In the genomic region with DNA sequence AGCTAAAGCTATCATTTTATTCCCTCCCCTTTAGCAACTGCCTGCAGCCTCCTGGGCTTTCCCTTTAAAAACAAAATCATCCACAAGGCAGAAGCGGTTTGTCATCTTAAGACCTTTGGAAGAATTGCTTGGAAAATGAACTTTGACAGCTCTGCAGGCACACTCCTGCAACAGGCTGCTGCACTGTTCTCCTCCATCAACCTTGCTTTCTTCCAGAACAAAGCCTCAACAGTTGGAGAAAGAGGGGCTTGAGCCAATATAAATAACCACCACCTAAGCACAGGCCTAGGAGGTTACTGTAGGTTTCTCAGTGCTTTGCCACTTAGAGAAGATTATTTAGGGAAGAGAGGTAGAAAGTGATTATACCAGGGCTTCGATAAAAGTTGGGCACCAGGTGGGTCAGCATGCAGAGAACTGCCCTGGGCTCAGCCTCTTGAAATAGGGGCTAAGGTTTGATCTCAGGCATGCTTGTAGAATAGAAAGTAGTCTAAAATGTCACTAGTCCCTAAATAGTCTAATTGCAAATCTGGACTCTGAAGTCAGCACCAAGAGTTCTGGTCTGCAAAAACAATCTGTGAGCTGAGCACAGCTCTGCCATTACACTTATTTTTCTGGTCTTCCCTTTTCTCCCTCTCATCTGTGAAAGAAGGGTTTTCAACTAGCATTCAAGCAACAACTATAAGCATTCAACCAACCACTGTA, we compare ENCODE assay signal across 25 cellular contexts.
DNase-seq lines count a peak whose midpoint lies in the region; ATAC-seq and TF ChIP-seq lines count a peak whose summit lies in the region.
"Had no signal": no experiment of that assay in that cellular context is flagged by ENCODE, and none has a peak within 500 bp of the region (broad histone marks: within the 10 kb centered on the region; RNA-seq: fewer than 3 reads in every experiment).

No MANE protein-coding gene starts in this region.

- intact Hi-C loops in Right ventricle myocardium superior (cut with DNase I): no loop called here

- 46% methylated on average over 2 of the region's 2 CpGs for WGBS in SK-N-SH (ENCODE audit: low lambda C conversion rate)
- WGBS in suprapubic skin: 80% methylated on average over 2 of the region's 2 CpGs

- peaks cover 0 to 4% of the 10 kb centered on the region in 2 experiments; a peak in 2 of 4 replicates for H3K4me1 ChIP-seq in SK-N-SH (ENCODE audit: control insufficient read depth in 1 of 2, insufficient read depth in 2 of 2, low read depth in 1 of 2, low read length in 1 of 2)
- H3K4me1 ChIP-seq in suprapubic skin: peaks cover 15% of the 10 kb centered on the region

- H3F3A ChIP-seq in SK-N-SH (replicated peaks; ENCODE audit: insufficient read depth): no peaks in the 10 kb centered on the region

- TF ChIP-seq RAD21 in SK-N-SH (IDR thresholded peaks at IDR 0.05; ENCODE audit: low read length): no peak

- H3K36me3 ChIP-seq in SK-N-SH (replicated peaks in 1 of 2; ENCODE audit: control insufficient read depth in 1 of 2, insufficient read depth in 2 of 2, low read length in 1 of 2): no peaks in the 10 kb centered on the region
- no peaks in the 10 kb centered on the region for H3K36me3 ChIP-seq in suprapubic skin
- H3K36me3 ChIP-seq: brain microvascular endothelial cell, heart left ventricle, SJCRH30, tibial artery had no signal

- CTCF ChIA-PET in SK-N-SH (lab: Yijun Ruan, JAX): no interaction called here

- no peak for TF ChIP-seq CTCF in SK-N-SH (IDR thresholded peaks at IDR 0.05)
- TF ChIP-seq CTCF in astrocyte of the cerebellum (IDR thresholded peaks at IDR 0.05; ENCODE audit: low read depth, low read length, missing control alignments): no peak
- no peak for TF ChIP-seq CTCF in mesothelial cell of epicardium (IDR thresholded peaks at IDR 0.05; ENCODE audit: unreplicated experiment)
- TF ChIP-seq CTCF in suprapubic skin (IDR thresholded peaks at IDR 0.05): no peak

- H3K4me2 ChIP-seq in SK-N-SH: no peak overlapping the region

- POLR2A ChIA-PET in SK-N-SH (lab: Yijun Ruan, JAX): no interaction called here

- H3K27me3 ChIP-seq in SK-N-SH (ENCODE audit: insufficient read depth) (no peaks in the 10 kb centered on the region; the same call in 1 of the 2 replicates), suprapubic skin (no peaks in the 10 kb centered on the region)
- H3K27me3 ChIP-seq: brain microvascular endothelial cell, heart left ventricle, SJCRH30, tibial artery had no signal

- H3K36me3 Mint-ChIP-seq in mesothelial cell of epicardium: peaks cover 11% of the 10 kb centered on the region
- H3K36me3 Mint-ChIP-seq: activated naive CD8-positive, alpha-beta T cell treated with anti-CD3 and anti-CD28 coated beads, Interleukin-2, amount 10 ng/mL, durations not matched to agents 7 days and 5 days had no signal

- ATAC-seq in SK-N-SH treated with all-trans-retinoic acid at 6 μM for 48 hours: no peak
- no peak for ATAC-seq in Right ventricle myocardium superior (ENCODE audit: poor library complexity)
- ATAC-seq: activated CD4-positive, alpha-beta T cell treated with anti-CD3 and anti-CD28 coated beads for 36 hours; activated CD8-positive, alpha-beta T cell treated with anti-CD3 and anti-CD28 coated beads, Interleukin-2, amount 10 ng/mL, durations not matched to agents 7 days and 5 days; heart left ventricle; HepG2; T-helper 17 cell had no signal

- H3K9me2 ChIP-seq in SK-N-SH: no peaks in the 10 kb centered on the region

- H3K9me3 ChIP-seq in SK-N-SH: no peaks in the 10 kb centered on the region
- H3K9me3 ChIP-seq in suprapubic skin: no peaks in the 10 kb centered on the region
- H3K9me3 ChIP-seq: heart left ventricle, SJCRH30, tibial artery had no signal

- H3K9ac ChIP-seq in SK-N-SH: no peak overlapping the region

- H3K4me1 Mint-ChIP-seq in mesothelial cell of epicardium: peaks cover 48% of the 10 kb centered on the region

- TF ChIP-seq EP300 in SK-N-SH (IDR thresholded peaks at IDR 0.05; ENCODE audit: borderline replicate concordance in 1 of 2, low read depth in 1 of 2, low read length in 1 of 2): no peak
- no peak for TF ChIP-seq EP300 in suprapubic skin (IDR thresholded peaks at IDR 0.05)

- H3K9me3 Mint-ChIP-seq in mesothelial cell of epicardium: peaks cover 8% of the 10 kb centered on the region
- H3K9me3 Mint-ChIP-seq: activated naive CD8-positive, alpha-beta T cell treated with anti-CD3 and anti-CD28 coated beads, Interleukin-2, amount 10 ng/mL, durations not matched to agents 7 days and 5 days; CD4-positive, alpha-beta T cell; stimulated activated naive CD8-positive, alpha-beta T cell treated with anti-CD3 and anti-CD28 coated beads, Interleukin-15, Interleukin-2, amounts not matched to agents 100 ng/mL and 50 ng/mL, for 24 hours had no signal

- H2AFZ ChIP-seq in SK-N-SH (ENCODE audit: low read depth): no peak overlapping the region

- H3K79me2 ChIP-seq in SK-N-SH (ENCODE audit: insufficient read depth): no peaks in the 10 kb centered on the region

- no peaks in the 10 kb centered on the region for H4K20me1 ChIP-seq in SK-N-SH (ENCODE audit: insufficient read depth)

- no peak for TF ChIP-seq POLR2A in suprapubic skin (IDR thresholded peaks at IDR 0.05)

- H3K27ac Mint-ChIP-seq in mesothelial cell of epicardium: peak overlapping the region; percentile 70
- H3K27ac Mint-ChIP-seq: activated CD4-positive, alpha-beta T cell treated with anti-CD3 and anti-CD28 coated beads for 36 hours; activated CD8-positive, alpha-beta T cell treated with anti-CD3 and anti-CD28 coated beads, Interleukin-2, amount 10 ng/mL, durations not matched to agents 7 days and 5 days; activated naive CD8-positive, alpha-beta T cell treated with anti-CD3 and anti-CD28 coated beads, Interleukin-2, amount 10 ng/mL, durations not matched to agents 7 days and 5 days; CD4-positive, alpha-beta T cell; stimulated activated naive CD8-positive, alpha-beta T cell treated with anti-CD3 and anti-CD28 coated beads, Interleukin-15, Interleukin-2, amounts not matched to agents 100 ng/mL and 50 ng/mL, for 24 hours; T-helper 17 cell had no signal

- H3K27me3 Mint-ChIP-seq in mesothelial cell of epicardium (ENCODE audit: low read depth): no peaks in the 10 kb centered on the region

- in situ Hi-C loops in astrocyte of the cerebellum (cut with HindIII; ENCODE audit: low sequenced_read_pairs): no loop called here

- H3K4me3 ChIP-seq in SK-N-SH (ENCODE audit: low read depth in 2 of 2, low read length in 1 of 2) (no peak overlapping the region), astrocyte of the cerebellum (ENCODE audit: low read depth, low read length) (no peak overlapping the region), suprapubic skin (no peak overlapping the region)
- H3K4me3 ChIP-seq: heart left ventricle, SJCRH30, tibial artery had no signal

- DNase-seq in SK-N-SH: no peak
- DNase-seq in astrocyte of the cerebellum (ENCODE audit: low read depth): peak; percentile 50
- no peak for DNase-seq in mesothelial cell of epicardium (ENCODE audit: low spot score in 2 of 2, unreplicated experiment in 2 of 2)
- no peak for DNase-seq in suprapubic skin (ENCODE audit: low spot score in 2 of 2)
- no peak for DNase-seq in NCI-H526 treated with DMSO at 0.1 percent for 48 hours (lab: John Stamatoyannopoulos, UW)
- DNase-seq in Right ventricle myocardium superior: no peak
- no peak for DNase-seq in activated T-cell treated with anti-CD3 and anti-CD28 coated beads, Interleukin-2, amount 50 U/mL, for 1 hour
- DNase-seq: activated CD4-positive, alpha-beta T cell treated with anti-CD3 and anti-CD28 coated beads for 36 hours; activated CD8-positive, alpha-beta T cell treated with anti-CD3 and anti-CD28 coated beads, Interleukin-2, amount 10 ng/mL, durations not matched to agents 7 days and 5 days; activated gamma-delta T cell; activated naive CD8-positive, alpha-beta T cell treated with anti-CD3 and anti-CD28 coated beads, Interleukin-2, amount 10 ng/mL, durations not matched to agents 7 days and 5 days; brain microvascular endothelial cell; CD4-positive, alpha-beta T cell; effector CD4-positive, alpha-beta T cell; heart left ventricle; mammary epithelial cell; NCI-H1436 treated with DMSO at 0.1 percent for 48 hours; NCI-H2107; SJCRH30; T-helper 17 cell; tibial artery had no signal

- H3K27ac ChIP-seq in SK-N-SH (ENCODE audit: low read depth in 2 of 2, low read length in 1 of 2) (no peak overlapping the region), suprapubic skin (peak overlapping the region; percentile 24)
- H3K27ac ChIP-seq: brain microvascular endothelial cell, epithelial cell of prostate, heart left ventricle, SJCRH30, tibial artery had no signal

- no peak overlapping the region for H3K4me3 Mint-ChIP-seq in mesothelial cell of epicardium
- H3K4me3 Mint-ChIP-seq: activated CD4-positive, alpha-beta T cell treated with anti-CD3 and anti-CD28 coated beads for 36 hours; activated CD8-positive, alpha-beta T cell treated with anti-CD3 and anti-CD28 coated beads, Interleukin-2, amount 10 ng/mL, durations not matched to agents 7 days and 5 days; activated naive CD8-positive, alpha-beta T cell treated with anti-CD3 and anti-CD28 coated beads, Interleukin-2, amount 10 ng/mL, durations not matched to agents 7 days and 5 days; CD4-positive, alpha-beta T cell; stimulated activated naive CD8-positive, alpha-beta T cell treated with anti-CD3 and anti-CD28 coated beads, Interleukin-15, Interleukin-2, amounts not matched to agents 100 ng/mL and 50 ng/mL, for 24 hours; T-helper 17 cell had no signal

TF ChIP-seq in SK-N-SH, 30 proteins besides CTCF, POLR2A, EP300 and RAD21:
- TF ChIP-seq NFIC (IDR thresholded peaks at IDR 0.05; ENCODE audit: borderline replicate concordance): no peak
- TF ChIP-seq, protein P1, sequence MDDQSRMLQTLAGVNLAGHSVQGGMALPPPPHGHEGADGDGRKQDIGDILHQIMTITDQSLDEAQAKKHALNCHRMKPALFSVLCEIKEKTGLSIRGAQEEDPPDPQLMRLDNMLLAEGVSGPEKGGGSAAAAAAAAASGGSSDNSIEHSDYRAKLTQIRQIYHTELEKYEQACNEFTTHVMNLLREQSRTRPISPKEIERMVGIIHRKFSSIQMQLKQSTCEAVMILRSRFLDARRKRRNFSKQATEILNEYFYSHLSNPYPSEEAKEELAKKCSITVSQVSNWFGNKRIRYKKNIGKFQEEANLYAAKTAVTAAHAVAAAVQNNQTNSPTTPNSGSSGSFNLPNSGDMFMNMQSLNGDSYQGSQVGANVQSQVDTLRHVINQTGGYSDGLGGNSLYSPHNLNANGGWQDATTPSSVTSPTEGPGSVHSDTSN (IDR thresholded peaks at IDR 0.05): 0 out of 2 replicates have a peak, but pooled peaks have one; percentile 5

TF ChIP-seq in SK-N-SH treated with all-trans-retinoic acid at 6 μM for 48 hours, 23 proteins besides CTCF, POLR2A, EP300 and RAD21 (continues in another document):
- no peak for TF ChIP-seq ESRRG (CRISPR knock-in tag; IDR thresholded peaks at IDR 0.05)
- no peak for TF ChIP-seq SNAI2 (CRISPR knock-in tag; IDR thresholded peaks at IDR 0.05)
- no peak for TF ChIP-seq ZNF565 (CRISPR knock-in tag; conservative IDR thresholded peaks at IDR 0.05; ENCODE audit: low read depth)
- TF ChIP-seq CSDC2 (CRISPR knock-in tag; IDR thresholded peaks at IDR 0.05): no peak
- no peak for TF ChIP-seq ZNF70 (CRISPR knock-in tag; IDR thresholded peaks at IDR 0.05)
